Comparison of ENCODE assay signal across 9 cellular contexts in the genomic region with DNA sequence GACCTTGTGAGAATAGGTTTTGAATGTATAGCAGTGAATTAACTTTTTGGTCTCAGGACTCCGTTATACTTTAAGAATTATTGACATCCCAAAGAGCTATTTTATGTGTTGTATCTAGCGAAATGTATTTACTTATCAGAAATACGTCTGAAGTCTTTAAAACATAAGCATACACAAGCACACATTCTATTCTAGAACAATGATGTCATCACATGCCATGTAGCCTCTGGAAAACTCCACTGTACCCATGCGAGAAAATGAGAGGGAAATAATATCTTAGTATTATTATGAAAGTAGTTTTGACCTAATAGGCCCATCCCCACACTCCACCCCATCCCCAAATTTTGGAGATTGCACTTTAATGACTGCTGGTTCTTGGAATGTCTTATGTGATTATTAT. TPM values are rescaled to one million over a fixed set of nuclear protein-coding genes. Genes with fewer than 3 reads are reported as not detected.
DNase-seq lines count a peak whose midpoint lies in the region; ATAC-seq and TF ChIP-seq lines count a peak whose summit lies in the region.
"Had no signal": no experiment of that assay in that cellular context is flagged by ENCODE, and none has a peak within 500 bp of the region (broad histone marks: within the 10 kb centered on the region; RNA-seq: fewer than 3 reads in every experiment).

No MANE protein-coding gene starts in this region.

- no peaks in the 10 kb centered on the region for H3K9me2 ChIP-seq in MM.1S (replicated peaks; ENCODE audit: insufficient read depth, low read length)

- peaks cover 56 to 93% (median 89%) of the 10 kb centered on the region in 7 donors for H3K4me1 Mint-ChIP-seq in naive thymus-derived CD4-positive, alpha-beta T cell

- peak overlapping the region; percentile 82; the same call in 1 of the 2 replicates for H3K4me3 ChIP-seq in BJ (ENCODE audit: low read depth, low read length)
- peak overlapping the region; percentile 89 for H3K4me3 ChIP-seq in MM.1S (ENCODE audit: low read length)
- H3K4me3 ChIP-seq in naive thymus-derived CD4-positive, alpha-beta T cell (ENCODE audit: low read length): peak overlapping the region; percentile 88

- POLR2A ChIA-PET in BJ (lab: Charles Lee): no interaction called here
- POLR2A ChIA-PET in naive thymus-derived CD4-positive, alpha-beta T cell (lab: Charles Lee): interaction anchor here (0.6 to 3.2 kb wide), 3 partner anchors 69 to 121 kb away, joined by 3 to 24 read pairs (median 3); no protein-coding TSS in a partner anchor

- no peak for ATAC-seq in naive thymus-derived CD4-positive, alpha-beta T cell
- ATAC-seq in HG02759 (IDR thresholded peaks at IDR 0.05; ENCODE audit: unreplicated experiment) (no peak), HG03280 (IDR thresholded peaks at IDR 0.05; ENCODE audit: unreplicated experiment) (no peak), HG02852 (IDR thresholded peaks at IDR 0.05; ENCODE audit: unreplicated experiment) (no peak)

- no peak overlapping the region for H3K9ac ChIP-seq in MM.1S (ENCODE audit: low read length)

- peaks cover 4% of the 10 kb centered on the region; the same call in 1 of the 2 replicates for H3F3A ChIP-seq in MM.1S (ENCODE audit: insufficient read depth, low read length)

- no peak overlapping the region for H2AFZ ChIP-seq in MM.1S (ENCODE audit: low read length)

- CTCF ChIA-PET in BJ (lab: Yijun Ruan, JAX): interaction anchor here (1.4 to 1.8 kb wide), 4 partner anchors 13 to 149 kb away, joined by 4 to 15 read pairs (median 4); no protein-coding TSS in a partner anchor
- CTCF ChIA-PET in naive thymus-derived CD4-positive, alpha-beta T cell (lab: Charles Lee): interaction anchor here (1.8 to 2.9 kb wide), 3 partner anchors 25 to 153 kb away, joined by 7 to 10 read pairs (median 7); no protein-coding TSS in a partner anchor

- H3K9me3 Mint-ChIP-seq in naive thymus-derived CD4-positive, alpha-beta T cell: no peaks in the 10 kb centered on the region

- no peak for TF ChIP-seq CTCF in BJ (IDR thresholded peaks at IDR 0.05; ENCODE audit: insufficient read depth, low read depth, low read length)
- TF ChIP-seq CTCF in MM.1S (IDR thresholded peaks at IDR 0.05; ENCODE audit: low read length): no peak

- H3K27me3 ChIP-seq in BJ (ENCODE audit: control insufficient read depth, insufficient read depth, low read length) (no peaks in the 10 kb centered on the region), MM.1S (replicated peaks; ENCODE audit: insufficient read depth, low read length) (no peaks in the 10 kb centered on the region)
- no peaks in the 10 kb centered on the region for H3K27me3 ChIP-seq in naive thymus-derived CD4-positive, alpha-beta T cell (ENCODE audit: control insufficient read depth in 2 of 2, insufficient read depth in 2 of 2, low read length in 2 of 2)

- H3K27ac Mint-ChIP-seq in naive thymus-derived CD4-positive, alpha-beta T cell: peak overlapping the region in 8 of 9 donors; percentile 89 to 99 (median 97)

- H3K36me3 Mint-ChIP-seq in naive thymus-derived CD4-positive, alpha-beta T cell: peaks cover 15 to 26% (median 20%) of the 10 kb centered on the region in 5 donors

- H3K27ac ChIP-seq in MM.1S (ENCODE audit: low read length): no peak overlapping the region
- peak overlapping the region; percentile 92 for H3K27ac ChIP-seq in naive thymus-derived CD4-positive, alpha-beta T cell (ENCODE audit: low read depth, low read length)

- H3K36me3 ChIP-seq in BJ (ENCODE audit: control insufficient read depth, insufficient read depth, low read length) (peaks cover 10% of the 10 kb centered on the region), MM.1S (replicated peaks; ENCODE audit: insufficient read depth, low read length) (peaks cover 20% of the 10 kb centered on the region)
- peaks cover 7 to 40% (median 28%) of the 10 kb centered on the region in 3 experiments for H3K36me3 ChIP-seq in naive thymus-derived CD4-positive, alpha-beta T cell (ENCODE audit: control insufficient read depth in 2 of 3, insufficient read depth in 3 of 3, low read length in 3 of 3)

- H3K9me3 ChIP-seq in MM.1S (replicated peaks; ENCODE audit: insufficient read depth, low read length): no peaks in the 10 kb centered on the region
- no peaks in the 10 kb centered on the region for H3K9me3 ChIP-seq in naive thymus-derived CD4-positive, alpha-beta T cell (ENCODE audit: control insufficient read depth in 2 of 3, low read length in 3 of 3)

- H3K4me2 ChIP-seq in MM.1S (ENCODE audit: low read depth, low read length): peak overlapping the region; percentile 61

- H3K4me3 Mint-ChIP-seq in naive thymus-derived CD4-positive, alpha-beta T cell: peak overlapping the region; percentile 83 to 93 (median 89)

- H3K27me3 Mint-ChIP-seq in naive thymus-derived CD4-positive, alpha-beta T cell: no peaks in the 10 kb centered on the region

- DNase-seq in BJ (ENCODE audit: low read depth) (no peak), MM.1S (no peak), dermis blood vessel endothelial cell (peak; percentile 64), Kasumi-1 (lab: John Stamatoyannopoulos, UW) (no peak)
- no peak for DNase-seq in naive thymus-derived CD4-positive, alpha-beta T cell
- DNase-seq: occipital lobe had no signal

- peaks cover 46% of the 10 kb centered on the region for H3K79me2 ChIP-seq in MM.1S (ENCODE audit: low read length)

- H4K20me1 ChIP-seq in MM.1S (ENCODE audit: insufficient read depth, low read length): no peaks in the 10 kb centered on the region

- intact Hi-C loops in naive thymus-derived CD4-positive, alpha-beta T cell (cut with micrococcal nuclease): loop anchor here (5.0 to 10.0 kb wide), 7 partner anchors 146 to 1716 kb away; partner anchors contain the start of genes ZNF280D (in 2 of the 2), NEDD4 (in 1 of the 2), RFX7 (in 1 of the 2) and SLTM (in 1 of the 2)

- peaks cover 22% of the 10 kb centered on the region for H3K4me1 ChIP-seq in MM.1S (ENCODE audit: low read length)
- peaks cover 17 to 35% of the 10 kb centered on the region in 2 donors for H3K4me1 ChIP-seq in naive thymus-derived CD4-positive, alpha-beta T cell (ENCODE audit: control insufficient read depth in 2 of 2, insufficient read depth in 2 of 2, low read length in 2 of 2)

RNA-seq across cellular contexts. Expression of gene POLR2M, which starts 1.5 kb away (rescaled TPM):
- polyA plus RNA-seq in BJ (2011; rRNA removed): 87.2 and 126 TPM in 2 replicates
- 37.2 and 46.3 TPM in 2 replicates for polyA minus RNA-seq in BJ (2011; rRNA and poly(A)+ RNA removed)
- 178 and 224 TPM in 2 replicates for total RNA-seq in dermis blood vessel endothelial cell
- total RNA-seq in naive thymus-derived CD4-positive, alpha-beta T cell: 100 to 1,000 TPM in 2 of 5 experiments, 10 to 100 TPM in 3; 67.0 to 105 (median 82.9) TPM
- polyA plus RNA-seq in naive thymus-derived CD4-positive, alpha-beta T cell: 10 to 100 TPM; 60.4 to 74.9 TPM
